In genomic region chr1:116111196-116112021, GRCh38 we compare ENCODE assay signal across 12 cellular contexts. TPM values are rescaled to one million over a fixed set of nuclear protein-coding genes. Genes with fewer than 3 reads are reported as not detected.
DNase-seq lines count a peak whose midpoint lies in the region; ATAC-seq, FAIRE-seq and TF ChIP-seq lines count a peak whose summit lies in the region.
"Had no signal": no experiment of that assay in that cellular context is flagged by ENCODE, and none has a peak within 500 bp of the region (broad histone marks: within the 10 kb centered on the region; RNA-seq: fewer than 3 reads in every experiment).

TSS of gene MAB21L3 (plus strand) at chr1:116111399. CDS start at chr1:116112616, 1,217 bp downstream.

- no peaks in the 10 kb centered on the region for H3K27me3 ChIP-seq in prostate gland (replicated peaks; ENCODE audit: insufficient read depth)
- H3K27me3 ChIP-seq in H7 (ENCODE audit: control insufficient read depth, insufficient read depth, low read length) = no peaks in the 10 kb centered on the region

- H3K27ac ChIP-seq in prostate gland = peak within 1 kb of the TSS; percentile 75 to 78
- H3K27ac ChIP-seq: KMS-11 had no signal

- intact Hi-C loops in prostate gland (cut with DNase I) = no loop called here

- ATAC-seq in GM18909 (IDR thresholded peaks at IDR 0.05; ENCODE audit: poor library complexity, unreplicated experiment) (peak; percentile 76), HG02798 (IDR thresholded peaks at IDR 0.05; ENCODE audit: poor library complexity, unreplicated experiment) (peak; percentile 66)
- ATAC-seq: T-helper 17 cell had no signal

- no peaks in the 10 kb centered on the region for H3K36me3 ChIP-seq in prostate gland
- H3K36me3 ChIP-seq in H7 (replicated peaks; ENCODE audit: control insufficient read depth, insufficient read depth, low read length) = no peaks in the 10 kb centered on the region

- FAIRE-seq in H54 (lab: Jason Lieb, UNC) = no peak
- FAIRE-seq: islet of Langerhans had no signal

- 22% methylated on average over 14 of the region's 14 CpGs for WGBS in prostate gland

- H3K9me3 ChIP-seq in prostate gland = no peaks in the 10 kb centered on the region

- TF ChIP-seq POLR2A in prostate gland (IDR thresholded peaks at IDR 0.05) (no peak), H54 (IDR thresholded peaks at IDR 0.05; ENCODE audit: low read depth, low read length) (no peak)

- H3K4me3 ChIP-seq in prostate gland (peak within 1 kb of the TSS in 1 of 2 donors; percentile 5), H7 (ENCODE audit: insufficient read depth, low read depth, low read length) (no peak within 1 kb of the TSS)

- peak; percentile 22 for DNase-seq in SW480 (ENCODE audit: low spot score)
- DNase-seq in prostate gland (ENCODE audit: low spot score) = peak; percentile 79
- no peak for DNase-seq in activated CD4-positive, alpha-beta T cell treated with anti-CD3 and anti-CD28 coated beads, Interleukin-2, amount 50 U/mL, for 4 hours
- no peak for DNase-seq in NCI-H1436 treated with DMSO at 0.1 percent for 48 hours (lab: John Stamatoyannopoulos, UW)
- no peak for DNase-seq in H7
- no peak for DNase-seq in H54 (ENCODE audit: insufficient read length, low spot score)
- DNase-seq: T-helper 17 cell had no signal

- TF ChIP-seq CTCF in prostate gland (IDR thresholded peaks at IDR 0.05) = no peak

- H3K4me1 ChIP-seq in prostate gland (replicated peaks) = peaks cover 14% of the 10 kb centered on the region

RNA-seq across cellular contexts. Expression of gene MAB21L3, which starts in this region (rescaled TPM):
- 1 to 10 TPM; 4.4 to 4.7 TPM for total RNA-seq in prostate gland
- 0.07 TPM in 1 of 2 replicates, not detected in the other for total RNA-seq in H7 (2014; rRNA removed; shearing (Covaris generic))
- total RNA-seq: G401, T-helper 17 cell had no signal

Comparison
In these comparisons a context has a peak if more than half of its experiments do, and no peak if none do; other contexts are left out.
1. DNase-seq: peak in SW480 (single experiment) and prostate gland (single experiment); none in activated CD4-positive, alpha-beta T cell treated with anti-CD3 and anti-CD28 coated beads, Interleukin-2, amount 50 U/mL, for 4 hours (0 of 2), NCI-H1436 treated with DMSO at 0.1 percent for 48 hours (single experiment), H7 (single experiment) and H54 (single experiment).